14 cellular contexts compared by ENCODE assay signal in the genomic region with DNA sequence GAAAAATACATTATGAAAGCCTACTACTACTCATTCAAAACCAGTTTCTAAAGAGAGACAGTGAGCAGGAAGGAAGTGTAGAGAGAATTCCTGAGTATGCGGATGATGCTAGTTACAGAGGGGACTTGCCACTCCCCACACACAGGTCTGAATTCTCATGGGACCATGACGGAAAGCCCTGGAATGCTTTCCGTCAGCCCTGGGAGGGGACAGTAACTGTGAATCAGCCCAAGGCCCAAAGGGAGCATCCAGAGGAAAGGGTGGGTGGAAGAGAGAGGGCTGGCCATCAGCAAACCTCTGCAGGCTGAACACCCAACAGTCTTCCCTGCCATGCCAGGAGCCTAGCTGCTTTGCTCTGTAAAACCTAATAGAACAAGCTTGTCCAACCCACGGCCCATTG. TPM values are rescaled to one million over a fixed set of nuclear protein-coding genes. Genes with fewer than 3 reads are reported as not detected.
DNase-seq lines count a peak whose midpoint lies in the region; ATAC-seq and TF ChIP-seq lines count a peak whose summit lies in the region.
"Had no signal": no experiment of that assay in that cellular context is flagged by ENCODE, and none has a peak within 500 bp of the region (broad histone marks: within the 10 kb centered on the region; RNA-seq: fewer than 3 reads in every experiment).

No MANE protein-coding gene starts in this region.

- peaks cover 62% of the 10 kb centered on the region for H3K36me3 Mint-ChIP-seq in activated T-cell treated with anti-CD3 and anti-CD28 coated beads, Interleukin-2, amount 50 U/mL, for 24 hours (ENCODE audit: low read depth)
- H3K36me3 Mint-ChIP-seq in activated T-cell treated with anti-CD3 and anti-CD28 coated beads, Interleukin-2, amount 50 U/mL, for 4 hours (ENCODE audit: insufficient read depth): peaks cover 21% of the 10 kb centered on the region
- H3K36me3 Mint-ChIP-seq in WTC11: no peaks in the 10 kb centered on the region
- H3K36me3 Mint-ChIP-seq in endothelial cell (ENCODE audit: low read depth, unreplicated experiment): peaks cover 26% of the 10 kb centered on the region

- H3K36me3 ChIP-seq in skeletal muscle tissue (ENCODE audit: control insufficient read depth in 3 of 3, insufficient read depth in 3 of 3, low read length in 3 of 3) (no peaks in the 10 kb centered on the region), BE2C (no peaks in the 10 kb centered on the region)

- peaks cover 83 to 92% (median 83%) of the 10 kb centered on the region in 3 donors for H3K4me1 ChIP-seq in skeletal muscle tissue (ENCODE audit: control insufficient read depth in 3 of 3, insufficient read depth in 3 of 3, low read length in 3 of 3)
- H3K4me1 ChIP-seq in BE2C: no peaks in the 10 kb centered on the region; the same call in 1 of the 2 replicates

- TF ChIP-seq CTCF in WTC11 (IDR thresholded peaks at IDR 0.05): no peak
- no peak for TF ChIP-seq CTCF in foreskin fibroblast (IDR thresholded peaks at IDR 0.05; ENCODE audit: low read depth, low read length)
- TF ChIP-seq CTCF in BE2C (IDR thresholded peaks at IDR 0.05; ENCODE audit: low read depth, low read length): no peak
- no peak for TF ChIP-seq CTCF in endothelial cell (IDR thresholded peaks at IDR 0.05; ENCODE audit: unreplicated experiment)

- H3K9me3 Mint-ChIP-seq in activated T-cell treated with anti-CD3 and anti-CD28 coated beads, Interleukin-2, amount 50 U/mL, for 24 hours: no peaks in the 10 kb centered on the region
- H3K9me3 Mint-ChIP-seq in activated T-cell treated with anti-CD3 and anti-CD28 coated beads, Interleukin-2, amount 50 U/mL, for 4 hours: no peaks in the 10 kb centered on the region
- H3K9me3 Mint-ChIP-seq in WTC11: no peaks in the 10 kb centered on the region
- no peaks in the 10 kb centered on the region for H3K9me3 Mint-ChIP-seq in endothelial cell (ENCODE audit: unreplicated experiment)

- CTCF ChIA-PET in WTC11 (lab: Charles Lee): interaction anchor here (0.5 to 1.6 kb wide), 2 partner anchors 20 to 391 kb away, joined by 3 to 13 read pairs; no protein-coding TSS in a partner anchor

- no peaks in the 10 kb centered on the region for H3K9me3 ChIP-seq in skeletal muscle tissue (ENCODE audit: control insufficient read depth in 3 of 3, low read length in 3 of 3)
- H3K9me3 ChIP-seq in BE2C: no peaks in the 10 kb centered on the region
- H3K9me3 ChIP-seq: A549 had no signal

- H3K27me3 Mint-ChIP-seq in activated T-cell treated with anti-CD3 and anti-CD28 coated beads, Interleukin-2, amount 50 U/mL, for 24 hours: no peaks in the 10 kb centered on the region
- no peaks in the 10 kb centered on the region for H3K27me3 Mint-ChIP-seq in activated T-cell treated with anti-CD3 and anti-CD28 coated beads, Interleukin-2, amount 50 U/mL, for 4 hours (ENCODE audit: low read depth)
- H3K27me3 Mint-ChIP-seq in WTC11 (ENCODE audit: low read depth) (no peaks in the 10 kb centered on the region; the same call in 1 of the 2 replicates), endothelial cell (ENCODE audit: unreplicated experiment) (no peaks in the 10 kb centered on the region)

- H3K9ac ChIP-seq in skeletal muscle tissue (ENCODE audit: low read depth in 1 of 3, low read length in 3 of 3): no peak overlapping the region

- peaks cover 89% of the 10 kb centered on the region for H3K4me1 Mint-ChIP-seq in activated T-cell treated with anti-CD3 and anti-CD28 coated beads, Interleukin-2, amount 50 U/mL, for 24 hours (ENCODE audit: low read depth)
- peaks cover 93% of the 10 kb centered on the region for H3K4me1 Mint-ChIP-seq in activated T-cell treated with anti-CD3 and anti-CD28 coated beads, Interleukin-2, amount 50 U/mL, for 4 hours (ENCODE audit: low read depth)
- H3K4me1 Mint-ChIP-seq in WTC11 (peaks cover 18% of the 10 kb centered on the region), endothelial cell (ENCODE audit: unreplicated experiment) (peaks cover 43% of the 10 kb centered on the region)

- no peak overlapping the region for H3K4me3 ChIP-seq in foreskin fibroblast (ENCODE audit: low read depth in 1 of 2, low read length in 2 of 2)
- H3K4me3 ChIP-seq in skeletal muscle tissue (ENCODE audit: low read length in 3 of 3): no peak overlapping the region
- no peak overlapping the region for H3K4me3 ChIP-seq in BE2C (ENCODE audit: low read depth, low read length)
- H3K4me3 ChIP-seq: A549 had no signal

- no peak for DNase-seq in activated T-cell treated with anti-CD3 and anti-CD28 coated beads, Interleukin-2, amount 50 U/mL, for 24 hours
- DNase-seq in activated T-cell treated with anti-CD3 and anti-CD28 coated beads, Interleukin-2, amount 50 U/mL, for 4 hours: no peak
- DNase-seq in WTC11 (ENCODE audit: low spot score) (no peak), foreskin fibroblast (peak; percentile 25 to 35), BE2C (no peak), endothelial cell (ENCODE audit: low spot score) (no peak), NCI-H2227 (lab: John Stamatoyannopoulos, UW; ENCODE audit: unreplicated experiment) (no peak)
- DNase-seq: activated CD4-positive, alpha-beta T cell treated with anti-CD3 and anti-CD28 coated beads for 48 hours; amygdala; SHP77 treated with DMSO at 0.1 percent for 48 hours; small intestine had no signal

- H3K27me3 ChIP-seq in skeletal muscle tissue (ENCODE audit: control insufficient read depth in 3 of 3, insufficient read depth in 3 of 3, low read length in 3 of 3): no peaks in the 10 kb centered on the region
- no peaks in the 10 kb centered on the region for H3K27me3 ChIP-seq in BE2C
- H3K27me3 ChIP-seq: foreskin keratinocyte had no signal

- peak overlapping the region; percentile 85 for H3K27ac Mint-ChIP-seq in activated T-cell treated with anti-CD3 and anti-CD28 coated beads, Interleukin-2, amount 50 U/mL, for 24 hours
- H3K27ac Mint-ChIP-seq in WTC11 (no peak overlapping the region), endothelial cell (ENCODE audit: unreplicated experiment) (no peak overlapping the region)

- no peak overlapping the region for H3K4me3 Mint-ChIP-seq in activated T-cell treated with anti-CD3 and anti-CD28 coated beads, Interleukin-2, amount 50 U/mL, for 24 hours
- H3K4me3 Mint-ChIP-seq in activated T-cell treated with anti-CD3 and anti-CD28 coated beads, Interleukin-2, amount 50 U/mL, for 4 hours: no peak overlapping the region
- H3K4me3 Mint-ChIP-seq in WTC11 (no peak overlapping the region), endothelial cell (ENCODE audit: unreplicated experiment) (no peak overlapping the region)

- no peak for ATAC-seq in activated T-cell treated with anti-CD3 and anti-CD28 coated beads, Interleukin-2, amount 50 U/mL, for 4 hours
- ATAC-seq in WTC11: 0 out of 2 replicates have a peak, but pooled peaks have one; percentile 15
- ATAC-seq: A549, foreskin keratinocyte had no signal

- POLR2A ChIA-PET in WTC11 (lab: Charles Lee): no interaction called here

- peak overlapping the region; percentile 48 for H3K27ac ChIP-seq in skeletal muscle tissue (ENCODE audit: low read depth, low read length)
- H3K27ac ChIP-seq: A549, foreskin keratinocyte had no signal

TF ChIP-seq in WTC11, 78 proteins besides CTCF, POLR2A, EP300 and RAD21:
- TF ChIP-seq CBFB (CRISPR knock-in tag; IDR thresholded peaks at IDR 0.05; ENCODE audit: low read depth): no peak
- no peak for TF ChIP-seq NR3C1 (CRISPR knock-in tag; conservative IDR thresholded peaks at IDR 0.05; ENCODE audit: low read depth)
- no peak for TF ChIP-seq ZMAT4 (CRISPR knock-in tag; IDR thresholded peaks at IDR 0.05)
TF ChIP-seq in WTC11: peak in this region for 0.

RNA-seq across cellular contexts. Expression of gene RCSD1, which starts 36.4 kb away (rescaled TPM):
- total RNA-seq in activated T-cell treated with anti-CD3 and anti-CD28 coated beads, Interleukin-2, amount 50 U/mL, for 4 hours: 10 to 100 TPM; 15.4 to 20.6 (median 17.5) TPM
- total RNA-seq in WTC11 (2021) (0.23 to 0.71 TPM (median 0.50 TPM) in 3 replicates), skeletal muscle tissue (45.9 TPM), endothelial cell (ENCODE audit: unreplicated experiment) (39.5 TPM)
- 0.56 TPM for polyA plus RNA-seq in BE2C (2012; ENCODE audit: insufficient read depth, insufficient read length, low read depth)
- polyA plus RNA-seq: A549 had no signal

RNA-seq across cellular contexts. Expression of gene MPZL1, which starts 55.4 kb away (rescaled TPM):
- total RNA-seq in activated T-cell treated with anti-CD3 and anti-CD28 coated beads, Interleukin-2, amount 50 U/mL, for 4 hours: 10 to 100 TPM; 12.6 to 15.3 (median 15.3) TPM
- total RNA-seq in WTC11 (2021) (71.7 to 74.1 TPM (median 72.3 TPM) in 3 replicates), skeletal muscle tissue (41.8 TPM), endothelial cell (ENCODE audit: unreplicated experiment) (441 TPM)
- polyA plus RNA-seq in BE2C (2012; ENCODE audit: insufficient read depth, insufficient read length, low read depth): 46.7 TPM

Comparison
In these comparisons a context has a peak if more than half of its experiments do, and no peak if none do; other contexts are left out.
1. DNase-seq: peak in foreskin fibroblast (2 of 2); none in activated T-cell treated with anti-CD3 and anti-CD28 coated beads, Interleukin-2, amount 50 U/mL, for 24 hours (single experiment), activated T-cell treated with anti-CD3 and anti-CD28 coated beads, Interleukin-2, amount 50 U/mL, for 4 hours (single experiment), WTC11 (single experiment), BE2C (single experiment), endothelial cell (single experiment) and NCI-H2227 (single experiment).